Comparison of ENCODE assay signal across 13 cellular contexts in the genomic region with DNA sequence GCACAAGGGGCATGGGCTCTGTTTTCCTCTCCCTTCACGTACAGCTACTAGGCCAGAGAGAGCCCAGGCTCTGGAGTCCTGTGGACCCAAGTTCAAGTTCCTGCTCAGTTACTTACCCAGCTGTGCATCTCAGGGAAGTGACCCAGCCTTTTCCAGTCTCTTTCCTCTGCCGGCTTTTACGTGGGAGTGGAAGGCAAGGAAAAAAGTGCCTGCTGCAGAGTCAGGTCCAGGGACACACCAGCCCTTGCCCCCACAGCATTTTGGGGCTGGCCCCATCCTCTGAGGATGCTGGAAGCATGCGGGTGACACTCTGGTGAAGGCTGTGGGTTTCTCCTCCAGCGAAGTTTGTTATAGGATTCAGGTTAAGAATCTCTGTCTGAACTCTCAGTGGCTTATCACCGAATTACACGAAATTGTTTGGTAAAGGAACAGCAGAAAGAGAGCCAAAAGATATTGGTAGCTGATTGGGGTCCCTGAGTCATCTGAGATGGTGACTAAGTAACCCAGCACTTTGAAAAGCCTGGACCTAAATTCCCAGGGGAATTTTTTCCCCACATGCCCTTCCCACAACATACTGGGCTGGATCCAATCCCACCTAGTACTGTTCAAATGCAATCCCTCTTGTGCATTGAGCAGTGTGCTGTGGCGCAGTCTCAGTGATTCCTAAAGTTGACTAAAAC.
A peak's percentile ranks its signal among the peaks of the same experiment; 100 is the strongest.
DNase-seq lines count a peak whose midpoint lies in the region; ATAC-seq, FAIRE-seq and TF ChIP-seq lines count a peak whose summit lies in the region.
"Had no signal": no experiment of that assay in that cellular context is flagged by ENCODE, and none has a peak within 500 bp of the region (broad histone marks: within the 10 kb centered on the region; RNA-seq: fewer than 3 reads in every experiment).

No MANE protein-coding gene starts in this region.

- no TSS peak for BruUV-seq in PC-9 (replicated peaks; lab: Mats Ljungman, UMichigan)
- BruUV-seq in endothelial cell of umbilical vein (replicated peaks; lab: Mats Ljungman, UMichigan), result TSS peak; percentile 78

- H3K9me1 ChIP-seq in endothelial cell of umbilical vein (replicated peaks; ENCODE audit: control insufficient read depth, extremely low read depth, insufficient read depth, low read length), result no peaks in the 10 kb centered on the region

- POLR2A ChIA-PET in PC-9 (lab: Charles Lee; ENCODE audit: unreplicated experiment) (no interaction called here), endothelial cell of umbilical vein (lab: Charles Lee) (interaction anchor here (1.0 kb wide), 1 partner anchor 16 kb away, joined by 4 read pairs; no protein-coding TSS in a partner anchor)

- peaks cover 16% of the 10 kb centered on the region for H3F3A ChIP-seq in PC-9 (ENCODE audit: insufficient read depth, low read depth)

- CTCF ChIA-PET in PC-9 (lab: Charles Lee), result no interaction called here
- CTCF ChIA-PET in endothelial cell of umbilical vein (lab: Charles Lee), result interaction anchor here (0.7 to 2.7 kb wide), 9 partner anchors 8 to 200 kb away, joined by 3 to 11 read pairs (median 4); no protein-coding TSS in a partner anchor

- H2AFZ ChIP-seq in PC-9 (no peak overlapping the region), endothelial cell of umbilical vein (ENCODE audit: low read depth, low read length) (peak overlapping the region; percentile 52)

- H3K9ac ChIP-seq in endothelial cell of umbilical vein (replicated peaks; ENCODE audit: extremely low read depth, insufficient read depth, low read length), result peak overlapping the region; percentile 80

- TF ChIP-seq CTCF in PC-9 (conservative IDR thresholded peaks at IDR 0.05), result no peak
- no peak for TF ChIP-seq CTCF in endothelial cell of umbilical vein (IDR thresholded peaks at IDR 0.05; ENCODE audit: extremely low read depth in 1 of 2, insufficient read depth in 1 of 2, low read depth in 1 of 2, low read length in 2 of 2)

- H3K4me1 ChIP-seq in PC-9 (replicated peaks; ENCODE audit: insufficient read depth) (peaks cover 28% of the 10 kb centered on the region), endothelial cell of umbilical vein (ENCODE audit: control insufficient read depth, extremely low read depth, insufficient read depth, low read length) (peaks cover 43% of the 10 kb centered on the region)

- TF ChIP-seq POLR2A in endothelial cell of umbilical vein (IDR thresholded peaks at IDR 0.05; ENCODE audit: low read depth, low read length), result peak; percentile 37

- H3K27me3 ChIP-seq in PC-9 (ENCODE audit: insufficient read depth, low read depth) (0 out of 2 replicates have a peak, but pooled peaks cover 4% of the 10 kb centered on the region), endothelial cell of umbilical vein (ENCODE audit: control insufficient read depth in 2 of 2, insufficient read depth in 2 of 2, low read length in 2 of 2) (no peaks in the 10 kb centered on the region)

- intact Hi-C loops in PC-9 (cut with micrococcal nuclease; ENCODE audit: unreplicated experiment) (no loop called here), endothelial cell of umbilical vein (cut with micrococcal nuclease) (loop anchor here (2.0 to 10.0 kb wide), 6 partner anchors 299 to 737 kb away; a partner anchor contains a TSS)

- DNase-seq in EL (peak; percentile 84), PC-9 (no peak), endothelial cell of umbilical vein (ENCODE audit: low read depth, low spot score) (peak; percentile 91), pulmonary artery endothelial cell (ENCODE audit: low read depth, low spot score) (peak; percentile 69), cerebellar nuclear complex (lab: John Stamatoyannopoulos, UW) (no peak), ecto neural progenitor cell (ENCODE audit: low spot score) (no peak)
- DNase-seq: anterior cingulate cortex, DMS79 treated with DMSO at 0.1 percent for 48 hours, naive B cell, NCI-H2081 had no signal

- dilution Hi-C loops in endothelial cell of umbilical vein (cut with MboI; ENCODE audit: extremely low pct_ligation_motif_present, low sequenced_read_pairs), result no loop called here

- H3K4me2 ChIP-seq in PC-9 (peak overlapping the region; percentile 51), endothelial cell of umbilical vein (ENCODE audit: insufficient read depth, low read length) (peak overlapping the region; percentile 85)

- no peaks in the 10 kb centered on the region for H3K36me3 ChIP-seq in PC-9 (ENCODE audit: low read depth)
- no peaks in the 10 kb centered on the region for H3K36me3 ChIP-seq in endothelial cell of umbilical vein (ENCODE audit: control insufficient read depth in 2 of 2, extremely low read depth in 1 of 2, insufficient read depth in 2 of 2, low read length in 2 of 2)

- H4K20me1 ChIP-seq in PC-9 (ENCODE audit: insufficient read depth), result no peaks in the 10 kb centered on the region
- H4K20me1 ChIP-seq in endothelial cell of umbilical vein (replicated peaks; ENCODE audit: control insufficient read depth, extremely low read depth, insufficient read depth, low read length), result no peaks in the 10 kb centered on the region

- no peaks in the 10 kb centered on the region for H3K9me2 ChIP-seq in PC-9 (ENCODE audit: insufficient read depth)

- peak; percentile 94 for FAIRE-seq in endothelial cell of umbilical vein (lab: Jason Lieb, UNC)
- FAIRE-seq: GM18507 had no signal

- no peak for ATAC-seq in GM18909 (IDR thresholded peaks at IDR 0.05; ENCODE audit: poor library complexity, unreplicated experiment)

- H3K79me2 ChIP-seq in PC-9 (ENCODE audit: low read depth) (no peaks in the 10 kb centered on the region), endothelial cell of umbilical vein (ENCODE audit: control insufficient read depth, insufficient read depth, low read length) (peaks cover 2% of the 10 kb centered on the region)

- H3K27ac ChIP-seq in PC-9 (no peak overlapping the region), endothelial cell of umbilical vein (ENCODE audit: insufficient read depth, low read depth, low read length) (peak overlapping the region; percentile 99)
- H3K27ac ChIP-seq: epithelial cell of prostate had no signal

- H3K9me3 ChIP-seq in PC-9 (ENCODE audit: insufficient read depth, low read depth), result no peaks in the 10 kb centered on the region
- H3K9me3 ChIP-seq in endothelial cell of umbilical vein (replicated peaks; ENCODE audit: control insufficient read depth, insufficient read depth, low read length), result no peaks in the 10 kb centered on the region

- no peak overlapping the region for H3K4me3 ChIP-seq in PC-9
- H3K4me3 ChIP-seq in endothelial cell of umbilical vein (replicated peaks in 1 of 3; ENCODE audit: insufficient read depth in 1 of 3, low read depth in 1 of 3, low read length in 3 of 3), result peak overlapping the region; percentile 9 to 54 (median 39)

TF ChIP-seq in endothelial cell of umbilical vein, 7 proteins besides CTCF, POLR2A, EP300 and RAD21:
- TF ChIP-seq FOS (IDR thresholded peaks at IDR 0.05; ENCODE audit: borderline replicate concordance, insufficient read depth, low read length) (peak; percentile 86), POLR2AphosphoS5 (IDR thresholded peaks at IDR 0.05; ENCODE audit: insufficient read depth, low read depth, low read length) (peak; percentile 80), JUN (IDR thresholded peaks at IDR 0.05; ENCODE audit: borderline replicate concordance, insufficient read depth, insufficient read length, low read depth) (peak; percentile 82), MYC (IDR thresholded peaks at IDR 0.05; ENCODE audit: low read depth, low read length) (no peak), GATA2 (IDR thresholded peaks at IDR 0.05; ENCODE audit: insufficient read depth, insufficient read length, low read depth, low read length) (peak; percentile 98), EZH2 (IDR thresholded peaks at IDR 0.05; ENCODE audit: borderline replicate concordance, low read depth, low read length, severe bottlenecking) (no peak)
- TF ChIP-seq, protein P1, sequence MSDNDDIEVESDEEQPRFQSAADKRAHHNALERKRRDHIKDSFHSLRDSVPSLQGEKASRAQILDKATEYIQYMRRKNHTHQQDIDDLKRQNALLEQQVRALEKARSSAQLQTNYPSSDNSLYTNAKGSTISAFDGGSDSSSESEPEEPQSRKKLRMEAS (IDR thresholded peaks at IDR 0.05; ENCODE audit: insufficient read depth, insufficient read length), result no peak
TF ChIP-seq in endothelial cell of umbilical vein: peak in this region for 4.

Comparison
In these comparisons a context has a peak if more than half of its experiments do, and no peak if none do; other contexts are left out.
1. DNase-seq: peak in EL (single experiment), endothelial cell of umbilical vein (single experiment) and pulmonary artery endothelial cell (single experiment); none in PC-9 (0 of 2), cerebellar nuclear complex (0 of 2) and ecto neural progenitor cell (single experiment).